26 cellular contexts compared by ENCODE assay signal in genomic region chr2:228533156-228533555, GRCh38.
"Had no signal": no experiment of that assay in that cellular context is flagged by ENCODE, and none has a peak within 500 bp of the region (broad histone marks: within the 10 kb centered on the region; RNA-seq: fewer than 3 reads in every experiment).

No MANE protein-coding gene starts in this region.

- H3K36me3 ChIP-seq: esophagus squamous epithelium, gastrocnemius medialis, heart right ventricle, left lung, lower lobe of right lung had no signal

- H3K27me3 ChIP-seq: esophagus squamous epithelium, gastrocnemius medialis, heart right ventricle, left lung had no signal

- H3K4me1 ChIP-seq: esophagus squamous epithelium, gastrocnemius medialis, heart right ventricle, left lung, lower lobe of right lung had no signal

- H3K4me3 ChIP-seq: esophagus squamous epithelium, gastrocnemius medialis, heart right ventricle, left lung, lower lobe of right lung had no signal

- DNase-seq: cortex of kidney; effector CD8-positive, alpha-beta T cell; effector memory CD8-positive, alpha-beta T cell; endodermal cell; erythroblast; esophagus squamous epithelium; foreskin fibroblast; foreskin melanocyte; gastrocnemius medialis; glutamatergic neuron; head of caudate nucleus; heart right ventricle; hippocampal formation; left cardiac atrium; left lung; left ventricle myocardium superior; lower lobe of right lung; mesendoderm; midbrain; naive thymus-derived CD4-positive, alpha-beta T cell; natural killer cell had no signal

- FAIRE-seq: endometrium, islet of Langerhans, keratinocyte had no signal

- H3K27ac ChIP-seq: epithelial cell of prostate, esophagus squamous epithelium, gastrocnemius medialis, heart right ventricle, left lung, lower lobe of right lung had no signal

- ATAC-seq: effector memory CD8-positive, alpha-beta T cell; esophagus mucosa; gastrocnemius medialis; heart right ventricle; left cardiac atrium; left lung; left ventricle myocardium superior; lower lobe of right lung; naive thymus-derived CD4-positive, alpha-beta T cell; natural killer cell had no signal
